Comparison of ENCODE assay signal across 21 cellular contexts in genomic region chr3:58989173-58989572, GRCh38.
DNase-seq lines count a peak whose midpoint lies in the region; ATAC-seq lines count a peak whose summit lies in the region.
"Had no signal": no experiment of that assay in that cellular context is flagged by ENCODE, and none has a peak within 500 bp of the region (broad histone marks: within the 10 kb centered on the region; RNA-seq: fewer than 3 reads in every experiment).

No MANE protein-coding gene starts in this region.

- POLR2A ChIA-PET in naive thymus-derived CD8-positive, alpha-beta T cell (lab: Charles Lee) = no interaction called here

- H3K4me1 Mint-ChIP-seq in activated CD8-positive, alpha-beta memory T cell treated with anti-CD3 and anti-CD28 coated beads, Interleukin-2, amount 10 ng/mL, durations not matched to agents 7 days and 5 days = no peaks in the 10 kb centered on the region
- H3K4me1 Mint-ChIP-seq in naive thymus-derived CD8-positive, alpha-beta T cell = no peaks in the 10 kb centered on the region
- H3K4me1 Mint-ChIP-seq: central memory CD8-positive, alpha-beta T cell had no signal

- DNase-seq in EL (peak; percentile 63), RPMI7951 (ENCODE audit: low read depth) (peak; percentile 37), epithelial cell of prostate (ENCODE audit: low read depth, low spot score) (peak; percentile 43), pulmonary artery endothelial cell (ENCODE audit: low read depth, low spot score) (peak; percentile 2), left lobe of liver (ENCODE audit: low spot score) (no peak)
- DNase-seq in activated CD8-positive, alpha-beta memory T cell treated with anti-CD3 and anti-CD28 coated beads, Interleukin-2, amount 10 ng/mL, durations not matched to agents 7 days and 5 days = no peak
- no peak for DNase-seq in naive thymus-derived CD8-positive, alpha-beta T cell
- DNase-seq: activated CD4-positive, CD25-positive, alpha-beta regulatory T cell treated with anti-CD3 and anti-CD28 coated beads, Interleukin-2, amount 50 U/mL, for 72 hours; AML-193; DND-41; effector CD8-positive, alpha-beta T cell; gastrocnemius medialis; H7; KG1; left ventricle myocardium superior; NCI-H1092 treated with DMSO at 0.1 percent for 48 hours; NCI-H526; ovary; sigmoid colon had no signal

- no peak overlapping the region for H3K4me3 Mint-ChIP-seq in activated CD8-positive, alpha-beta memory T cell treated with anti-CD3 and anti-CD28 coated beads, Interleukin-2, amount 10 ng/mL, durations not matched to agents 7 days and 5 days
- no peak overlapping the region for H3K4me3 Mint-ChIP-seq in naive thymus-derived CD8-positive, alpha-beta T cell
- H3K4me3 Mint-ChIP-seq: central memory CD8-positive, alpha-beta T cell had no signal

- H3K36me3 Mint-ChIP-seq in activated CD8-positive, alpha-beta memory T cell treated with anti-CD3 and anti-CD28 coated beads, Interleukin-2, amount 10 ng/mL, durations not matched to agents 7 days and 5 days = no peaks in the 10 kb centered on the region
- no peaks in the 10 kb centered on the region for H3K36me3 Mint-ChIP-seq in naive thymus-derived CD8-positive, alpha-beta T cell

- H3K9me3 Mint-ChIP-seq in activated CD8-positive, alpha-beta memory T cell treated with anti-CD3 and anti-CD28 coated beads, Interleukin-2, amount 10 ng/mL, durations not matched to agents 7 days and 5 days (ENCODE audit: low read depth) = no peaks in the 10 kb centered on the region
- H3K9me3 Mint-ChIP-seq in naive thymus-derived CD8-positive, alpha-beta T cell = peaks cover 0 to 1% (median 0%) of the 10 kb centered on the region in 9 donors
- H3K9me3 Mint-ChIP-seq: central memory CD8-positive, alpha-beta T cell had no signal

- CTCF ChIA-PET in activated CD8-positive, alpha-beta memory T cell treated with anti-CD3 and anti-CD28 coated beads, Interleukin-2, amount 10 ng/mL, durations not matched to agents 7 days and 5 days (lab: Charles Lee) = no interaction called here

- peaks cover 14% of the 10 kb centered on the region for H3K27me3 Mint-ChIP-seq in activated CD8-positive, alpha-beta memory T cell treated with anti-CD3 and anti-CD28 coated beads, Interleukin-2, amount 10 ng/mL, durations not matched to agents 7 days and 5 days
- H3K27me3 Mint-ChIP-seq in naive thymus-derived CD8-positive, alpha-beta T cell = peaks cover 5 to 13% (median 8%) of the 10 kb centered on the region in 5 donors
- H3K27me3 Mint-ChIP-seq: central memory CD8-positive, alpha-beta T cell had no signal

- H3K27ac Mint-ChIP-seq in activated CD8-positive, alpha-beta memory T cell treated with anti-CD3 and anti-CD28 coated beads, Interleukin-2, amount 10 ng/mL, durations not matched to agents 7 days and 5 days = no peak overlapping the region
- no peak overlapping the region for H3K27ac Mint-ChIP-seq in naive thymus-derived CD8-positive, alpha-beta T cell

- ATAC-seq in activated CD8-positive, alpha-beta memory T cell treated with anti-CD3 and anti-CD28 coated beads, Interleukin-2, amount 10 ng/mL, durations not matched to agents 7 days and 5 days = no peak
- no peak for ATAC-seq in naive thymus-derived CD8-positive, alpha-beta T cell
- ATAC-seq in left lobe of liver (no peak), HG02798 (IDR thresholded peaks at IDR 0.05; ENCODE audit: poor library complexity, unreplicated experiment) (no peak)
- ATAC-seq: gastrocnemius medialis, left ventricle myocardium superior had no signal

- peak overlapping the region; percentile 88 for H3K27ac ChIP-seq in epithelial cell of prostate
- H3K27ac ChIP-seq: gastrocnemius medialis, ovary, sigmoid colon had no signal

Comparison
In these comparisons a context has a peak if more than half of its experiments do, and no peak if none do; other contexts are left out.
1. DNase-seq: peak in EL (single experiment), RPMI7951 (single experiment), epithelial cell of prostate (single experiment) and pulmonary artery endothelial cell (single experiment); none in activated CD8-positive, alpha-beta memory T cell treated with anti-CD3 and anti-CD28 coated beads, Interleukin-2, amount 10 ng/mL, durations not matched to agents 7 days and 5 days (single experiment), naive thymus-derived CD8-positive, alpha-beta T cell (0 of 10) and left lobe of liver (single experiment).